In genomic region chr5:81838307-81838906, GRCh38 we compare ENCODE assay signal across 8 cellular contexts.
DNase-seq lines count a peak whose midpoint lies in the region; ATAC-seq and TF ChIP-seq lines count a peak whose summit lies in the region.

No MANE protein-coding gene starts in this region.

- H3K9me3 ChIP-seq in A673 (ENCODE audit: low read depth, low read length, poor library complexity, severe bottlenecking) = no peaks in the 10 kb centered on the region

- DNase-seq in A673 (ENCODE audit: low spot score) (peak; percentile 57), RPMI7951 (ENCODE audit: low read depth) (peak; percentile 55), epithelial cell of esophagus (ENCODE audit: low read depth) (peak; percentile 57), omental fat pad (ENCODE audit: low spot score) (no peak), cerebellum (ENCODE audit: low spot score) (no peak)

- H3K4me1 ChIP-seq in A673 (ENCODE audit: insufficient read depth, low read length, poor library complexity, severe bottlenecking) = peaks cover 5% of the 10 kb centered on the region

- no TSS peak for BruUV-seq in A673 (replicated peaks; lab: Mats Ljungman, UMichigan)

- intact Hi-C loops in A673 (cut with micrococcal nuclease; ENCODE audit: unreplicated experiment) = no loop called here

- H3K4me3 ChIP-seq in A673 (ENCODE audit: low read depth, low read length, poor library complexity, severe bottlenecking) = no peak overlapping the region
- H3K4me3 ChIP-seq in epithelial cell of esophagus (ENCODE audit: low read length) = no peak overlapping the region

- H3K36me3 ChIP-seq in A673 (ENCODE audit: insufficient read depth, low read length, poor library complexity, severe bottlenecking) = no peaks in the 10 kb centered on the region

- H3K27ac ChIP-seq in A673 (ENCODE audit: low read depth, low read length, poor library complexity, severe bottlenecking) = no peak overlapping the region

- ATAC-seq in HG02798 (IDR thresholded peaks at IDR 0.05; ENCODE audit: poor library complexity, unreplicated experiment) = peak; percentile 78
- peak; percentile 48 for ATAC-seq in omental fat pad (ENCODE audit: low FRiP score)
- no peak for ATAC-seq in HG03565 (IDR thresholded peaks at IDR 0.05; ENCODE audit: unreplicated experiment)

- TF ChIP-seq CTCF in A673 (conservative IDR thresholded peaks at IDR 0.05; ENCODE audit: low read depth, low read length) (peak; percentile 62), GM12872 (IDR thresholded peaks at IDR 0.05; ENCODE audit: insufficient read depth, low read depth, low read length) (peak; percentile 65), epithelial cell of esophagus (IDR thresholded peaks at IDR 0.05; ENCODE audit: insufficient read depth, low read depth, low read length, missing control alignments) (peak; percentile 63), omental fat pad (IDR thresholded peaks at IDR 0.05) (no peak)

- no peaks in the 10 kb centered on the region for H3K27me3 ChIP-seq in A673 (replicated peaks; ENCODE audit: insufficient read depth, low read depth, low read length, poor library complexity)

- POLR2A ChIA-PET in A673 (lab: Charles Lee; ENCODE audit: low non-redundant PET) = no interaction called here

- CTCF ChIA-PET in A673 (lab: Charles Lee) = no interaction called here

Comparison
In these comparisons a context has a peak if more than half of its experiments do, and no peak if none do; other contexts are left out.
1. DNase-seq: peak in A673 (single experiment), RPMI7951 (single experiment) and epithelial cell of esophagus (single experiment); none in omental fat pad (single experiment) and cerebellum (single experiment).
2. CTCF ChIP-seq: peak in A673 (single experiment), GM12872 (single experiment) and epithelial cell of esophagus (single experiment); none in omental fat pad (0 of 3).